ENCODE assay signal across 11 cellular contexts in genomic region chr2:71922501-71923142, GRCh38.
"Had no signal": no experiment of that assay in that cellular context is flagged by ENCODE, and none has a peak within 500 bp of the region (broad histone marks: within the 10 kb centered on the region; RNA-seq: fewer than 3 reads in every experiment).

No MANE protein-coding gene starts in this region.

- DNase-seq: activated CD4-positive, alpha-beta T cell treated with anti-CD3 and anti-CD28 coated beads for 4 hours; activated naive CD4-positive, alpha-beta T cell treated with anti-CD3 and anti-CD28 coated beads, Interleukin-2, amount 50 U/mL, for 16 hours; activated T-cell treated with anti-CD3 and anti-CD28 coated beads, Interleukin-2, amount 50 U/mL, for 1 hour; kidney; nephron progenitor cell; T-helper 2 cell; uterus had no signal

- H3K27ac ChIP-seq: uterus had no signal

- H3K36me3 Mint-ChIP-seq: stimulated activated memory B cell treated with anti-CD40 and anti-IgM and Interleukin-4, amounts not matched to agents 10 μg/mL and 1 μg/mL and 100 μg/mL, for 72 hours had no signal

- H3K36me3 ChIP-seq: uterus had no signal

- H3K4me3 ChIP-seq: uterus had no signal

- H3K4me1 Mint-ChIP-seq: stimulated activated memory B cell treated with anti-CD40 and anti-IgM and Interleukin-4, amounts not matched to agents 10 μg/mL and 1 μg/mL and 100 μg/mL, for 72 hours; WTC11 had no signal

- ATAC-seq: stimulated activated memory B cell treated with anti-CD40 and anti-IgM and Interleukin-4, amounts not matched to agents 10 μg/mL and 1 μg/mL and 100 μg/mL, for 72 hours; WTC11 had no signal

- H3K4me3 Mint-ChIP-seq: mesothelial cell of epicardium; nephron progenitor cell; stimulated activated memory B cell treated with anti-CD40 and anti-IgM and Interleukin-4, amounts not matched to agents 10 μg/mL and 1 μg/mL and 100 μg/mL, for 72 hours; WTC11 had no signal

- H3K27me3 ChIP-seq: uterus had no signal

- H3K27ac Mint-ChIP-seq: activated T-helper 2 cell treated with anti-CD3 and anti-CD28 coated beads, Interferon-gamma antibody, Interleukin-2, Interleukin-4, amounts not matched to agents 10 μg/mL and 5 μg/mL and 100 μg/mL, durations not matched to agents 14 hours and 24 hours and 36 hours; mesothelial cell of epicardium; nephron progenitor cell; stimulated activated memory B cell treated with anti-CD40 and anti-IgM and Interleukin-4, amounts not matched to agents 10 μg/mL and 1 μg/mL and 100 μg/mL, for 72 hours; WTC11 had no signal
